9 cellular contexts compared by ENCODE assay signal in the genomic region with DNA sequence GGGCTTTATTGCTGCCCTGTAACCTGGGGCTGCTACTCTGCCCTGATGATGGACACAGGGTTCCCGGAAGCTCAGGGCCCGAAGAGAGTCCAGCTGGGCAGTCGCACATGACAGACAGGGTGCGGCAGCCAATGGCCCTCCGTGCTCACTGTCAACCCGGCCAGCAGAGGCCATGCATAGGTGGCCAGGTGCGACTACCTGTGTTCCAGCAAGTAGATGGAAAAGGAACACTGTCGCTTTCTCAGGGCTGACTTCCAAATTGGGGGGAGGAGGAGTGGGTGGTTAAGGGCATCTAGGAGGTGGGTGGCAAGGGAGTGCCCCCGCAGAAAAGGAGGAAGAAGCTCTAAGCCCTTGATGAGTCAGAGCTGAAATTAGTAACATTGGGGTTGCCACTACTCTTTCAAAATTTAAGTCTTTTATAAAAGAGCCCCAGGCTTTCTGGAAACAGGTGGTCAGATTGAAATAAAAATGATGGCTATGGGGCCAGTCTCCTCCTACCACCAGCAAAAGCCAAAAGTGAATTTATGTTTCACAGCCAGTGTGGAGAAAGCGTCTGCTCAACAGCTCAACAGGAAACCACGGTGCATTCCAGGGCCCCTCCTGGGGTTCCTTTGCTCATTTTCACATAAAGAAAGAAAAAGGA. TPM values are rescaled to one million over a fixed set of nuclear protein-coding genes. Genes with fewer than 3 reads are reported as not detected.
DNase-seq lines count a peak whose midpoint lies in the region; ATAC-seq and TF ChIP-seq lines count a peak whose summit lies in the region.
"Had no signal": no experiment of that assay in that cellular context is flagged by ENCODE, and none has a peak within 500 bp of the region (broad histone marks: within the 10 kb centered on the region; RNA-seq: fewer than 3 reads in every experiment).

No MANE protein-coding gene starts in this region.

- intact Hi-C loops in posterior vena cava (cut with DNase I): no loop called here

- H3K4me3 Mint-ChIP-seq in osteocyte (ENCODE audit: unreplicated experiment): no peak overlapping the region

- H3K9me3 Mint-ChIP-seq in osteocyte (ENCODE audit: unreplicated experiment): no peaks in the 10 kb centered on the region

- peak overlapping the region; percentile 79 for H3K27ac Mint-ChIP-seq in osteocyte (ENCODE audit: unreplicated experiment)

- no peak for TF ChIP-seq CTCF in osteocyte (IDR thresholded peaks at IDR 0.05)

- DNase-seq in amniotic epithelial cell (ENCODE audit: low read depth): peak; percentile 77
- peak; percentile 75 for DNase-seq in osteocyte (ENCODE audit: extremely low spot score, unreplicated experiment)
- no peak for DNase-seq in posterior vena cava (ENCODE audit: low spot score)
- DNase-seq in hypothalamus (lab: John Stamatoyannopoulos, UW): no peak
- DNase-seq in activated CD4-positive, alpha-beta T cell treated with anti-CD3 and anti-CD28 coated beads, Interleukin-2, amount 50 U/mL, for 1 hour: no peak
- no peak for DNase-seq in SW480 (ENCODE audit: low spot score)
- DNase-seq: NCI-H1092 treated with DMSO at 0.1 percent for 48 hours had no signal

- H3K4me1 Mint-ChIP-seq in osteocyte (ENCODE audit: unreplicated experiment): peaks cover 63% of the 10 kb centered on the region

- ATAC-seq in GM18502 (IDR thresholded peaks at IDR 0.05; ENCODE audit: poor library complexity, unreplicated experiment) (peak; percentile 31), HG02759 (IDR thresholded peaks at IDR 0.05; ENCODE audit: unreplicated experiment) (peak; percentile 37)

- no peaks in the 10 kb centered on the region for H3K27me3 Mint-ChIP-seq in osteocyte (ENCODE audit: unreplicated experiment)

- peaks cover 8% of the 10 kb centered on the region for H3K36me3 Mint-ChIP-seq in osteocyte (ENCODE audit: unreplicated experiment)

RNA-seq across cellular contexts. Expression of a gene that starts 2.3 kb away (rescaled TPM):
- total RNA-seq in osteocyte: 2.5 and 3.6 TPM in 2 replicates
- 1 to 10 TPM; 1.7 to 2.7 TPM for total RNA-seq in posterior vena cava

RNA-seq across cellular contexts. Expression of a gene that starts 38.2 kb away (rescaled TPM):
- total RNA-seq in osteocyte: 89.9 and 102 TPM in 2 replicates
- 10 to 100 TPM; 34.0 to 43.4 TPM for total RNA-seq in posterior vena cava

Comparison
In these comparisons a context has a peak if more than half of its experiments do, and no peak if none do; other contexts are left out.
1. DNase-seq: peak in amniotic epithelial cell (single experiment) and osteocyte (single experiment); none in posterior vena cava (single experiment), hypothalamus (0 of 51), activated CD4-positive, alpha-beta T cell treated with anti-CD3 and anti-CD28 coated beads, Interleukin-2, amount 50 U/mL, for 1 hour (single experiment) and SW480 (single experiment).